Comparison of ENCODE assay signal across 1 cellular context in genomic region chr3:79297242-79297641, GRCh38.
TF ChIP-seq lines count a peak whose summit lies in the region.

No MANE protein-coding gene starts in this region.

TF ChIP-seq in HepG2, 621 proteins besides CTCF, POLR2A, EP300 and RAD21 (continued from another document):
- TF ChIP-seq ARID5B (CRISPR knock-in tag; IDR thresholded peaks at IDR 0.05) = peak; percentile 42; the same call in 1 of the 2 replicates
- TF ChIP-seq ZNF367 (CRISPR knock-in tag; IDR thresholded peaks at IDR 0.05; ENCODE audit: borderline replicate concordance) = no peak
- TF ChIP-seq ZNF296 (CRISPR knock-in tag; conservative IDR thresholded peaks at IDR 0.05) = no peak
- TF ChIP-seq ZNF550 (CRISPR knock-in tag; IDR thresholded peaks at IDR 0.05; ENCODE audit: borderline replicate concordance) = no peak
- TF ChIP-seq, protein P1, sequence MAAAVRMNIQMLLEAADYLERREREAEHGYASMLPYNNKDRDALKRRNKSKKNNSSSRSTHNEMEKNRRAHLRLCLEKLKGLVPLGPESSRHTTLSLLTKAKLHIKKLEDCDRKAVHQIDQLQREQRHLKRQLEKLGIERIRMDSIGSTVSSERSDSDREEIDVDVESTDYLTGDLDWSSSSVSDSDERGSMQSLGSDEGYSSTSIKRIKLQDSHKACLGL (CRISPR knock-in tag; IDR thresholded peaks at IDR 0.05) = no peak
- no peak for TF ChIP-seq KDM4B (CRISPR knock-in tag; IDR thresholded peaks at IDR 0.05)
- TF ChIP-seq ZNF564 (CRISPR knock-in tag; IDR thresholded peaks at IDR 0.05) = no peak
- TF ChIP-seq CBX2 (IDR thresholded peaks at IDR 0.05; ENCODE audit: low read depth, low read length) = no peak
- no peak for TF ChIP-seq CBX2 (CRISPR knock-in tag; IDR thresholded peaks at IDR 0.05; ENCODE audit: low read depth)
- TF ChIP-seq HMG20A (CRISPR knock-in tag; IDR thresholded peaks at IDR 0.05; ENCODE audit: borderline replicate concordance) = peak; percentile 36; the same call in 1 of the 2 replicates
- peak; percentile 31; the same call in 1 of the 2 replicates for TF ChIP-seq FOSL2 (CRISPR knock-in tag; IDR thresholded peaks at IDR 0.05)
- TF ChIP-seq SOX5 (CRISPR knock-in tag; IDR thresholded peaks at IDR 0.05; ENCODE audit: borderline replicate concordance) = peak; percentile 52; the same call in 1 of the 2 replicates
- TF ChIP-seq RARG (CRISPR knock-in tag; IDR thresholded peaks at IDR 0.05; ENCODE audit: low read depth) = no peak
- TF ChIP-seq ZNF605 (CRISPR knock-in tag; IDR thresholded peaks at IDR 0.05) = no peak
- no peak for TF ChIP-seq ATF1 (CRISPR knock-in tag; IDR thresholded peaks at IDR 0.05)
- TF ChIP-seq ZNF782 (CRISPR knock-in tag; IDR thresholded peaks at IDR 0.05; ENCODE audit: borderline replicate concordance) = no peak
- peak; percentile 38; the same call in 1 of the 2 replicates for TF ChIP-seq ARID3A (IDR thresholded peaks at IDR 0.05; ENCODE audit: low read depth, low read length)
- no peak for TF ChIP-seq ZNF335 (CRISPR knock-in tag; IDR thresholded peaks at IDR 0.05)
- TF ChIP-seq THAP11 (CRISPR knock-in tag; IDR thresholded peaks at IDR 0.05) = no peak
- no peak for TF ChIP-seq ZNF230 (CRISPR knock-in tag; IDR thresholded peaks at IDR 0.05)
- no peak for TF ChIP-seq ZSCAN25 (CRISPR knock-in tag; IDR thresholded peaks at IDR 0.05)
- TF ChIP-seq ZSCAN9 (CRISPR knock-in tag; IDR thresholded peaks at IDR 0.05; ENCODE audit: borderline replicate concordance) = no peak
TF ChIP-seq in HepG2: peak in this region for 6.
